1 cellular context compared by ENCODE assay signal in genomic region chr12:77965790-77966189, GRCh38.
TF ChIP-seq lines count a peak whose summit lies in the region.

No MANE protein-coding gene starts in this region.

TF ChIP-seq in IMR-90, 13 proteins besides CTCF, POLR2A, EP300 and RAD21:
- no peak for TF ChIP-seq SMC3 (IDR thresholded peaks at IDR 0.05; ENCODE audit: low read depth, low read length)
- TF ChIP-seq USF2 (IDR thresholded peaks at IDR 0.05; ENCODE audit: low read depth, low read length), result no peak
- no peak for TF ChIP-seq MXI1 (IDR thresholded peaks at IDR 0.05; ENCODE audit: borderline replicate concordance, low read depth, low read length)
- no peak for TF ChIP-seq BHLHE40 (IDR thresholded peaks at IDR 0.05; ENCODE audit: low read depth, low read length)
